ENCODE assay signal across 1 cellular context in the genomic region with DNA sequence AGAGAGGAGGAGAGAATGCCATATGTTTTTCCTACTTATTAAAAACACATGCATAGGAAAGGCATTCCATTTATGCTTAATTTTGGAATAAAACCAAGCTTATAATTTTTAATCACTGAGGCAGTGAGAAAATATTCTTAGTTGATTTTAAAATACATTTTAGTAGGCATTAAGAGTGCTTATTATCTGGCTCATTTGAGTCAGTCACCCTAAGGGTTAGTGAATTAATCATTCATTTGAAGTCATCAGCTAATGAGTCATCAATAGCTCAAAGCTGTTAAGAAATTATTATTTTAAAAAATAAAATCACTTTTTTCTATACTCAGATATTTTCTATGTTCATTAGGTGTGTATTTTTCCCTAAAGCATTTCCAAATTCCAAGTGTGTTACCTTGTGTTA.
TF ChIP-seq lines count a peak whose summit lies in the region.

No MANE protein-coding gene starts in this region.

TF ChIP-seq in SK-N-SH treated with all-trans-retinoic acid at 6 μM for 48 hours, 23 proteins besides CTCF, POLR2A, EP300 and RAD21 (continued from another document):
- TF ChIP-seq, protein P1, sequence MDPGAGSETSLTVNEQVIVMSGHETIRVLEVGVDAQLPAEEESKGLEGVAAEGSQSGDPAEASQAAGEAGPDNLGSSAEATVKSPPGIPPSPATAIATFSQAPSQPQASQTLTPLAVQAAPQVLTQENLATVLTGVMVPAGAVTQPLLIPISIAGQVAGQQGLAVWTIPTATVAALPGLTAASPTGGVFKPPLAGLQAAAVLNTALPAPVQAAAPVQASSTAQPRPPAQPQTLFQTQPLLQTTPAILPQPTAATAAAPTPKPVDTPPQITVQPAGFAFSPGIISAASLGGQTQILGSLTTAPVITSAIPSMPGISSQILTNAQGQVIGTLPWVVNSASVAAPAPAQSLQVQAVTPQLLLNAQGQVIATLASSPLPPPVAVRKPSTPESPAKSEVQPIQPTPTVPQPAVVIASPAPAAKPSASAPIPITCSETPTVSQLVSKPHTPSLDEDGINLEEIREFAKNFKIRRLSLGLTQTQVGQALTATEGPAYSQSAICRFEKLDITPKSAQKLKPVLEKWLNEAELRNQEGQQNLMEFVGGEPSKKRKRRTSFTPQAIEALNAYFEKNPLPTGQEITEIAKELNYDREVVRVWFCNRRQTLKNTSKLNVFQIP (CRISPR knock-in tag; IDR thresholded peaks at IDR 0.05; ENCODE audit: borderline replicate concordance, low read depth), result no peak
TF ChIP-seq in SK-N-SH treated with all-trans-retinoic acid at 6 μM for 48 hours: peak in this region for 0.
